1 cellular context compared by ENCODE assay signal in the genomic region with DNA sequence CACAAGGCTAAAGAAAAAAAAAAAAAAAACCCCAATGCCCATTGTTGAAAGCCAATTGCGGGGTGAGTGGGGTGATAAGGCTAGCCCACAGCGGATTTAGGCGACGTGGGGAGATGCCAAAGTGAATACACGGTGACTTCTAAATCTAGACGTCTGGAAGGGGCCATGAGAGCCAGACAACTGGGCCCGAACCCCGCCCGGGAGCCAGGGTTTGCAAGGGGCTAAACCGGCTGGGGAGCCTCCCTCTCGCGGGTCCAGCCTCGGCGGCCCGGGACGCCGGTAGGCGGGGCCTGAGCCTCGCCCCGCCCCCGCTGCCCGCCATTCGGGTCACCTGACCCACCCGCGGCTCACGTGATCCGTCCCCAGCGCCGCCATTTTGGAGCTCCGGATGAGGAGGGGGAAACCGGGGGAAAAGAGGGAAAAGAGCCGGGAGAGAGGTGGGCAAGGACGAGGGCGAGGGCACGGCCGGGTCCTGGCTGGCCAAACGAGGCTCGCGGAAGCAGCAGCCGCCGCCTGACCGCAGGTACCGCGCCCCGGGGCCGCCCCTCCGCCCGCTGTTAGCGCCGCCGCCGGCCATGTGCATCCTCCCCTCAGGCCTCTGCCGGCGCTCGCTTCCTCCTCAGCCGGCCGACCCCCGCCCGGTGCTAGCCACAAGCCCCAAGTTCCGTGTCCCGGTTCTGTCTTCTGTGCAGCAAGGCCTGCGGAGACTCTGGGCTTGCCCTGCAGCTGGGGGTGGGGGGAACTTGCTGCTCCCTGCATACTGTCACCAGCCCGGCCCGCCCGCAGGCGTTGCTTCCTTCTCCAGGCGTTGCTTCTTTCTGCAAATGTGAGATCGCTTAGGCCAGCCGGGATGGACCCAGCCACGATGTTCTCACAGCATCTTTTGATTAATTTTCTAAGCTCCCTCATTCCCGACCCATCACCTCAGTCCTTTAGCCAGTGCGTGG.
TF ChIP-seq lines count a peak whose summit lies in the region.

Gene ZNF507 (plus strand): TSS at position 350 of the 947 bp plus-strand sequence. CDS start 7,221 bp downstream, outside the sequence.

TF ChIP-seq in HEK293, 187 proteins besides CTCF, POLR2A, EP300 and RAD21 (continued from another document):
- TF ChIP-seq ZSCAN5A (tag by site-specific recombination; IDR thresholded peaks at IDR 0.05) (peak; percentile 92), ZNF223 (tag by site-specific recombination; IDR thresholded peaks at IDR 0.05) (0 out of 2 replicates have a peak, but pooled peaks have one; percentile 64), SP2 (tag by site-specific recombination; IDR thresholded peaks at IDR 0.05) (peak; percentile 87), KLF16 (tag by site-specific recombination; IDR thresholded peaks at IDR 0.05) (peak; percentile 88), ZNF677 (tag by site-specific recombination; IDR thresholded peaks at IDR 0.05) (no peak), ZSCAN18 (tag by site-specific recombination; IDR thresholded peaks at IDR 0.05) (no peak; the same call in 1 of the 2 replicates), ZNF48 (tag by site-specific recombination; IDR thresholded peaks at IDR 0.05) (no peak), ZNF549 (tag by site-specific recombination; IDR thresholded peaks at IDR 0.05) (no peak), OVOL3 (tag by site-specific recombination; IDR thresholded peaks at IDR 0.05) (no peak), ZNF416 (tag by site-specific recombination; IDR thresholded peaks at IDR 0.05) (no peak), ZBTB20 (tag by site-specific recombination; IDR thresholded peaks at IDR 0.05) (peak; percentile 79), GLI2 (tag by site-specific recombination; IDR thresholded peaks at IDR 0.05; ENCODE audit: borderline replicate concordance, low read depth) (peak; percentile 41; the same call in 1 of the 2 replicates), ZNF302 (tag by site-specific recombination; IDR thresholded peaks at IDR 0.05; ENCODE audit: low read depth) (no peak), ZIC2 (tag by site-specific recombination; IDR thresholded peaks at IDR 0.05) (0 out of 2 replicates have a peak, but pooled peaks have one; percentile 15), ZBTB48 (tag by site-specific recombination; IDR thresholded peaks at IDR 0.05) (peak; percentile 52), ZSCAN16 (tag by site-specific recombination; IDR thresholded peaks at IDR 0.05) (peak; percentile 26; the same call in 1 of the 2 replicates), ZBTB1 (tag by site-specific recombination; IDR thresholded peaks at IDR 0.05) (0 out of 2 replicates have a peak, but pooled peaks have one; percentile 49), ZNF146 (tag by site-specific recombination; IDR thresholded peaks at IDR 0.05) (peak; percentile 67), ZNF624 (tag by site-specific recombination; IDR thresholded peaks at IDR 0.05) (no peak)
- TF ChIP-seq, protein P1, sequence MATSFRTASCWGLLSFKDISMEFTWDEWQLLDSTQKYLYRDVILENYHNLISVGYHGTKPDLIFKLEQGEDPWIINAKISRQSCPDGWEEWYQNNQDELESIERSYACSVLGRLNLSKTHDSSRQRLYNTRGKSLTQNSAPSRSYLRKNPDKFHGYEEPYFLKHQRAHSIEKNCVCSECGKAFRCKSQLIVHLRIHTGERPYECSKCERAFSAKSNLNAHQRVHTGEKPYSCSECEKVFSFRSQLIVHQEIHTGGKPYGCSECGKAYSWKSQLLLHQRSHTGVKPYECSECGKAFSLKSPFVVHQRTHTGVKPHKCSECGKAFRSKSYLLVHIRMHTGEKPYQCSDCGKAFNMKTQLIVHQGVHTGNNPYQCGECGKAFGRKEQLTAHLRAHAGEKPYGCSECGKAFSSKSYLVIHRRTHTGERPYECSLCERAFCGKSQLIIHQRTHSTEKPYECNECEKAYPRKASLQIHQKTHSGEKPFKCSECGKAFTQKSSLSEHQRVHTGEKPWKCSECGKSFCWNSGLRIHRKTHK (tag by site-specific recombination; IDR thresholded peaks at IDR 0.05): no peak
- TF ChIP-seq, protein P2, sequence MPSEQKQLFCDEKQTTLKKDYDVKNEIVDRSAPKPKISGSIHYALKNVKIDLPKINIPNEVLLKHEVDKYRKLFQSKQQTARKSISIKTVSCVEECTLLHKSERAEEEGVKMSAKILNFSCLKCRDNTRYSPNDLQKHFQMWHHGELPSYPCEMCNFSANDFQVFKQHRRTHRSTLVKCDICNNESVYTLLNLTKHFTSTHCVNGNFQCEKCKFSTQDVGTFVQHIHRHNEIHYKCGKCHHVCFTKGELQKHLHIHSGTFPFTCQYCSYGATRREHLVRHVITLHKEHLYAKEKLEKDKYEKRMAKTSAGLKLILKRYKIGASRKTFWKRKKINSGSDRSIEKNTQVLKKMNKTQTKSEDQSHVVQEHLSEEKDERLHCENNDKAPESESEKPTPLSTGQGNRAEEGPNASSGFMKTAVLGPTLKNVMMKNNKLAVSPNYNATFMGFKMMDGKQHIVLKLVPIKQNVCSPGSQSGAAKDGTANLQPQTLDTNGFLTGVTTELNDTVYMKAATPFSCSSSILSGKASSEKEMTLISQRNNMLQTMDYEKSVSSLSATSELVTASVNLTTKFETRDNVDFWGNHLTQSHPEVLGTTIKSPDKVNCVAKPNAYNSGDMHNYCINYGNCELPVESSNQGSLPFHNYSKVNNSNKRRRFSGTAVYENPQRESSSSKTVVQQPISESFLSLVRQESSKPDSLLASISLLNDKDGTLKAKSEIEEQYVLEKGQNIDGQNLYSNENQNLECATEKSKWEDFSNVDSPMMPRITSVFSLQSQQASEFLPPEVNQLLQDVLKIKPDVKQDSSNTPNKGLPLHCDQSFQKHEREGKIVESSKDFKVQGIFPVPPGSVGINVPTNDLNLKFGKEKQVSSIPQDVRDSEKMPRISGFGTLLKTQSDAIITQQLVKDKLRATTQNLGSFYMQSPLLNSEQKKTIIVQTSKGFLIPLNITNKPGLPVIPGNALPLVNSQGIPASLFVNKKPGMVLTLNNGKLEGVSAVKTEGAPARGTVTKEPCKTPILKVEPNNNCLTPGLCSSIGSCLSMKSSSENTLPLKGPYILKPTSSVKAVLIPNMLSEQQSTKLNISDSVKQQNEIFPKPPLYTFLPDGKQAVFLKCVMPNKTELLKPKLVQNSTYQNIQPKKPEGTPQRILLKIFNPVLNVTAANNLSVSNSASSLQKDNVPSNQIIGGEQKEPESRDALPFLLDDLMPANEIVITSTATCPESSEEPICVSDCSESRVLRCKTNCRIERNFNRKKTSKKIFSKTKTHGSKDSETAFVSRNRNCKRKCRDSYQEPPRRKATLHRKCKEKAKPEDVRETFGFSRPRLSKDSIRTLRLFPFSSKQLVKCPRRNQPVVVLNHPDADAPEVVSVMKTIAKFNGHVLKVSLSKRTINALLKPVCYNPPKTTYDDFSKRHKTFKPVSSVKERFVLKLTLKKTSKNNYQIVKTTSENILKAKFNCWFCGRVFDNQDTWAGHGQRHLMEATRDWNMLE (tag by site-specific recombination; conservative IDR thresholded peaks at IDR 0.05; ENCODE audit: low read depth): peak; percentile 72
- TF ChIP-seq, protein P3, sequence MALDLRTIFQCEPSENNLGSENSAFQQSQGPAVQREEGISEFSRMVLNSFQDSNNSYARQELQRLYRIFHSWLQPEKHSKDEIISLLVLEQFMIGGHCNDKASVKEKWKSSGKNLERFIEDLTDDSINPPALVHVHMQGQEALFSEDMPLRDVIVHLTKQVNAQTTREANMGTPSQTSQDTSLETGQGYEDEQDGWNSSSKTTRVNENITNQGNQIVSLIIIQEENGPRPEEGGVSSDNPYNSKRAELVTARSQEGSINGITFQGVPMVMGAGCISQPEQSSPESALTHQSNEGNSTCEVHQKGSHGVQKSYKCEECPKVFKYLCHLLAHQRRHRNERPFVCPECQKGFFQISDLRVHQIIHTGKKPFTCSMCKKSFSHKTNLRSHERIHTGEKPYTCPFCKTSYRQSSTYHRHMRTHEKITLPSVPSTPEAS (tag by site-specific recombination; IDR thresholded peaks at IDR 0.05): peak; percentile 18; the same call in 1 of the 2 replicates
- TF ChIP-seq, protein P4, sequence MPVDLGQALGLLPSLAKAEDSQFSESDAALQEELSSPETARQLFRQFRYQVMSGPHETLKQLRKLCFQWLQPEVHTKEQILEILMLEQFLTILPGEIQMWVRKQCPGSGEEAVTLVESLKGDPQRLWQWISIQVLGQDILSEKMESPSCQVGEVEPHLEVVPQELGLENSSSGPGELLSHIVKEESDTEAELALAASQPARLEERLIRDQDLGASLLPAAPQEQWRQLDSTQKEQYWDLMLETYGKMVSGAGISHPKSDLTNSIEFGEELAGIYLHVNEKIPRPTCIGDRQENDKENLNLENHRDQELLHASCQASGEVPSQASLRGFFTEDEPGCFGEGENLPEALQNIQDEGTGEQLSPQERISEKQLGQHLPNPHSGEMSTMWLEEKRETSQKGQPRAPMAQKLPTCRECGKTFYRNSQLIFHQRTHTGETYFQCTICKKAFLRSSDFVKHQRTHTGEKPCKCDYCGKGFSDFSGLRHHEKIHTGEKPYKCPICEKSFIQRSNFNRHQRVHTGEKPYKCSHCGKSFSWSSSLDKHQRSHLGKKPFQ (tag by site-specific recombination; IDR thresholded peaks at IDR 0.05): no peak
